In genomic region chr22:48137640-48138039, GRCh38 we compare ENCODE assay signal across 16 cellular contexts.
"Had no signal": no experiment of that assay in that cellular context is flagged by ENCODE, and none has a peak within 500 bp of the region (broad histone marks: within the 10 kb centered on the region; RNA-seq: fewer than 3 reads in every experiment).

No MANE protein-coding gene starts in this region.

- H3K27ac Mint-ChIP-seq: activated CD4-positive, alpha-beta memory T cell treated with anti-CD3 and anti-CD28 coated beads for 36 hours; activated naive CD8-positive, alpha-beta T cell; brain; nephron progenitor cell; stimulated activated naive CD8-positive, alpha-beta T cell treated with anti-CD3 and anti-CD28 coated beads, Interleukin-15, Interleukin-2, amounts not matched to agents 100 ng/mL and 50 ng/mL, for 24 hours had no signal

- H3K27me3 Mint-ChIP-seq: activated CD4-positive, alpha-beta memory T cell treated with anti-CD3 and anti-CD28 coated beads for 36 hours; activated naive CD8-positive, alpha-beta T cell; stimulated activated naive CD8-positive, alpha-beta T cell treated with anti-CD3 and anti-CD28 coated beads, Interleukin-15, Interleukin-2, amounts not matched to agents 100 ng/mL and 50 ng/mL, for 24 hours had no signal

- H3K36me3 ChIP-seq: spleen, upper lobe of left lung had no signal

- H3K4me3 ChIP-seq: spleen, upper lobe of left lung had no signal

- DNase-seq: activated CD4-positive, alpha-beta memory T cell treated with anti-CD3 and anti-CD28 coated beads for 36 hours; activated gamma-delta T cell; activated T-cell treated with anti-CD3 and anti-CD28 coated beads, Interleukin-2, amount 50 U/mL, for 4 hours; amygdala; cerebellar nuclear complex; dermis blood vessel endothelial cell; hypothalamus; nephron progenitor cell; spleen; stimulated activated CD4-positive, alpha-beta T cell treated with anti-CD3 and anti-CD28 coated beads, Interleukin-1b, Interleukin-23, amount 100 ng/mL, for 48 hours had no signal

- H3K27me3 ChIP-seq: upper lobe of left lung had no signal

- H3K9me3 Mint-ChIP-seq: activated CD4-positive, alpha-beta memory T cell treated with anti-CD3 and anti-CD28 coated beads for 36 hours; activated T-cell treated with anti-CD3 and anti-CD28 coated beads, Interleukin-2, amount 50 U/mL, for 4 hours; stimulated activated naive CD8-positive, alpha-beta T cell treated with anti-CD3 and anti-CD28 coated beads, Interleukin-15, Interleukin-2, amounts not matched to agents 100 ng/mL and 50 ng/mL, for 24 hours had no signal

- H3K27ac ChIP-seq: spleen, upper lobe of left lung, VCaP had no signal

- H3K36me3 Mint-ChIP-seq: activated CD4-positive, alpha-beta memory T cell treated with anti-CD3 and anti-CD28 coated beads for 36 hours; activated naive CD8-positive, alpha-beta T cell; brain had no signal

- H3K4me3 Mint-ChIP-seq: activated CD4-positive, alpha-beta memory T cell treated with anti-CD3 and anti-CD28 coated beads for 36 hours; activated naive CD8-positive, alpha-beta T cell; activated T-cell treated with anti-CD3 and anti-CD28 coated beads, Interleukin-2, amount 50 U/mL, for 4 hours; brain; nephron progenitor cell; stimulated activated naive CD8-positive, alpha-beta T cell treated with anti-CD3 and anti-CD28 coated beads, Interleukin-15, Interleukin-2, amounts not matched to agents 100 ng/mL and 50 ng/mL, for 24 hours had no signal

- H3K4me1 ChIP-seq: upper lobe of left lung had no signal

- ATAC-seq: activated T-cell treated with anti-CD3 and anti-CD28 coated beads, Interleukin-2, amount 50 U/mL, for 4 hours; sciatic nerve had no signal
